ENCODE assay signal across 8 cellular contexts in genomic region chr11:64181506-64182411, GRCh38. TPM values are rescaled to one million over a fixed set of nuclear protein-coding genes. Genes with fewer than 3 reads are reported as not detected.
DNase-seq lines count a peak whose midpoint lies in the region; ATAC-seq, FAIRE-seq and TF ChIP-seq lines count a peak whose summit lies in the region.

No MANE protein-coding gene starts in this region.

- no peaks in the 10 kb centered on the region for H3K9me3 ChIP-seq in small intestine (ENCODE audit: control insufficient read depth, low read depth)

- in situ Hi-C loops in T47D (cut with HindIII; ENCODE audit: low pct_unique_long_range_greater_than_20kb, low sequenced_read_pairs) = no loop called here

- peak overlapping the region; percentile 63 to 76 for H3K27ac ChIP-seq in small intestine (ENCODE audit: low read depth in 1 of 2, low read length in 1 of 2)

- no peak for FAIRE-seq in small intestine (lab: Jason Lieb, UNC)

- H3K27me3 ChIP-seq in small intestine (ENCODE audit: control insufficient read depth in 2 of 2, insufficient read depth in 2 of 2, low read length in 2 of 2) = no peaks in the 10 kb centered on the region

- DNase-seq in EL = peak; percentile 94
- DNase-seq in Kasumi-1 (lab: John Stamatoyannopoulos, UW) = peak; percentile 87 to 88
- DNase-seq in T47D (ENCODE audit: low read depth in 1 of 2, low spot score in 1 of 2) = peak; percentile 76 to 89
- peak; percentile 94 for DNase-seq in iris pigment epithelial cell (ENCODE audit: low read depth)
- peak; percentile 96 for DNase-seq in small intestine

- no peaks in the 10 kb centered on the region for H3K4me1 ChIP-seq in small intestine (ENCODE audit: control insufficient read depth in 2 of 2, insufficient read depth in 1 of 2, low read depth in 1 of 2, low read length in 1 of 2)

- no peaks in the 10 kb centered on the region for H3K36me3 ChIP-seq in small intestine (ENCODE audit: control insufficient read depth in 2 of 2, insufficient read depth in 2 of 2, low read length in 2 of 2)

- H3K4me3 ChIP-seq in small intestine (ENCODE audit: low read depth in 1 of 2, low read length in 2 of 2) = no peak overlapping the region

- ATAC-seq in SK-N-SH treated with all-trans-retinoic acid at 6 μM for 48 hours = peak; percentile 74
- no peak for ATAC-seq in GM19351 (IDR thresholded peaks at IDR 0.05; ENCODE audit: unreplicated experiment)
- ATAC-seq in HG03135 (IDR thresholded peaks at IDR 0.05; ENCODE audit: unreplicated experiment) = no peak

- 29 to 40% (median 37%) methylated on average over 13 to 17 of the region's 17 CpGs for WGBS in small intestine, 3 donors

TF ChIP-seq in SK-N-SH treated with all-trans-retinoic acid at 6 μM for 48 hours, 23 proteins besides CTCF, POLR2A, EP300 and RAD21:
- TF ChIP-seq ZFP3 (CRISPR knock-in tag; IDR thresholded peaks at IDR 0.05) (peak; percentile 71), TOX (CRISPR knock-in tag; IDR thresholded peaks at IDR 0.05; ENCODE audit: borderline replicate concordance) (no peak), ARNTL (CRISPR knock-in tag; IDR thresholded peaks at IDR 0.05; ENCODE audit: borderline replicate concordance, low read depth) (no peak), ISL1 (CRISPR knock-in tag; IDR thresholded peaks at IDR 0.05) (0 out of 2 replicates have a peak, but pooled peaks have one; percentile 6), SNAI2 (CRISPR knock-in tag; IDR thresholded peaks at IDR 0.05) (no peak)

RNA-seq across cellular contexts. Expression of gene STIP1, which starts 4.2 kb away (rescaled TPM):
- 10 to 100 TPM; 38.6 to 73.9 (median 43.6) TPM for polyA plus RNA-seq in small intestine

RNA-seq across cellular contexts. Expression of gene MACROD1, which starts 15.8 kb away (rescaled TPM):
- 100 to 1,000 TPM in 1 of 3 donors, 10 to 100 TPM in 2; 13.1 to 137 (median 13.2) TPM for polyA plus RNA-seq in small intestine

RNA-seq across cellular contexts. Expression of gene FERMT3, which starts 24.8 kb away (rescaled TPM):
- 10 to 100 TPM; 11.4 to 26.5 (median 20.5) TPM for polyA plus RNA-seq in small intestine

RNA-seq across cellular contexts. Expression of gene TRPT1, which starts 44.2 kb away (rescaled TPM):
- 100 to 1,000 TPM in 1 of 3 donors, 10 to 100 TPM in 2; 46.5 to 115 (median 89.4) TPM for polyA plus RNA-seq in small intestine

RNA-seq across cellular contexts. Expression of gene NUDT22, which starts 44.3 kb away (rescaled TPM):
- 100 to 1,000 TPM in 1 of 3 donors, 10 to 100 TPM in 2; 91.8 to 140 (median 98.9) TPM for polyA plus RNA-seq in small intestine
